1 cellular context compared by ENCODE assay signal in genomic region chr15:59657635-59658125, GRCh38.
TF ChIP-seq lines count a peak whose summit lies in the region.

No MANE protein-coding gene starts in this region.

TF ChIP-seq in K562, 482 proteins besides CTCF, POLR2A, EP300 and RAD21 (continued from another document):
- TF ChIP-seq, protein P1, sequence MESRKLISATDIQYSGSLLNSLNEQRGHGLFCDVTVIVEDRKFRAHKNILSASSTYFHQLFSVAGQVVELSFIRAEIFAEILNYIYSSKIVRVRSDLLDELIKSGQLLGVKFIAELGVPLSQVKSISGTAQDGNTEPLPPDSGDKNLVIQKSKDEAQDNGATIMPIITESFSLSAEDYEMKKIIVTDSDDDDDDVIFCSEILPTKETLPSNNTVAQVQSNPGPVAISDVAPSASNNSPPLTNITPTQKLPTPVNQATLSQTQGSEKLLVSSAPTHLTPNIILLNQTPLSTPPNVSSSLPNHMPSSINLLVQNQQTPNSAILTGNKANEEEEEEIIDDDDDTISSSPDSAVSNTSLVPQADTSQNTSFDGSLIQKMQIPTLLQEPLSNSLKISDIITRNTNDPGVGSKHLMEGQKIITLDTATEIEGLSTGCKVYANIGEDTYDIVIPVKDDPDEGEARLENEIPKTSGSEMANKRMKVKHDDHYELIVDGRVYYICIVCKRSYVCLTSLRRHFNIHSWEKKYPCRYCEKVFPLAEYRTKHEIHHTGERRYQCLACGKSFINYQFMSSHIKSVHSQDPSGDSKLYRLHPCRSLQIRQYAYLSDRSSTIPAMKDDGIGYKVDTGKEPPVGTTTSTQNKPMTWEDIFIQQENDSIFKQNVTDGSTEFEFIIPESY (CRISPR knock-in tag; IDR thresholded peaks at IDR 0.05): peak; percentile 90
- TF ChIP-seq BCOR (IDR thresholded peaks at IDR 0.05): peak; percentile 18; the same call in 1 of the 2 replicates
- no peak for TF ChIP-seq MTF1 (CRISPR knock-in tag; IDR thresholded peaks at IDR 0.05; ENCODE audit: borderline replicate concordance)
- peak; percentile 57 for TF ChIP-seq GABPA (tag; conservative IDR thresholded peaks at IDR 0.05; ENCODE audit: low read depth)
- peak; percentile 8; the same call in 1 of the 2 replicates for TF ChIP-seq POLR2AphosphoS2 (IDR thresholded peaks at IDR 0.05; ENCODE audit: low read length)
- TF ChIP-seq, protein P2, sequence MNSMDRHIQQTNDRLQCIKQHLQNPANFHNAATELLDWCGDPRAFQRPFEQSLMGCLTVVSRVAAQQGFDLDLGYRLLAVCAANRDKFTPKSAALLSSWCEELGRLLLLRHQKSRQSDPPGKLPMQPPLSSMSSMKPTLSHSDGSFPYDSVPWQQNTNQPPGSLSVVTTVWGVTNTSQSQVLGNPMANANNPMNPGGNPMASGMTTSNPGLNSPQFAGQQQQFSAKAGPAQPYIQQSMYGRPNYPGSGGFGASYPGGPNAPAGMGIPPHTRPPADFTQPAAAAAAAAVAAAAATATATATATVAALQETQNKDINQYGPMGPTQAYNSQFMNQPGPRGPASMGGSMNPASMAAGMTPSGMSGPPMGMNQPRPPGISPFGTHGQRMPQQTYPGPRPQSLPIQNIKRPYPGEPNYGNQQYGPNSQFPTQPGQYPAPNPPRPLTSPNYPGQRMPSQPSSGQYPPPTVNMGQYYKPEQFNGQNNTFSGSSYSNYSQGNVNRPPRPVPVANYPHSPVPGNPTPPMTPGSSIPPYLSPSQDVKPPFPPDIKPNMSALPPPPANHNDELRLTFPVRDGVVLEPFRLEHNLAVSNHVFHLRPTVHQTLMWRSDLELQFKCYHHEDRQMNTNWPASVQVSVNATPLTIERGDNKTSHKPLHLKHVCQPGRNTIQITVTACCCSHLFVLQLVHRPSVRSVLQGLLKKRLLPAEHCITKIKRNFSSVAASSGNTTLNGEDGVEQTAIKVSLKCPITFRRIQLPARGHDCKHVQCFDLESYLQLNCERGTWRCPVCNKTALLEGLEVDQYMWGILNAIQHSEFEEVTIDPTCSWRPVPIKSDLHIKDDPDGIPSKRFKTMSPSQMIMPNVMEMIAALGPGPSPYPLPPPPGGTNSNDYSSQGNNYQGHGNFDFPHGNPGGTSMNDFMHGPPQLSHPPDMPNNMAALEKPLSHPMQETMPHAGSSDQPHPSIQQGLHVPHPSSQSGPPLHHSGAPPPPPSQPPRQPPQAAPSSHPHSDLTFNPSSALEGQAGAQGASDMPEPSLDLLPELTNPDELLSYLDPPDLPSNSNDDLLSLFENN (IDR thresholded peaks at IDR 0.05; ENCODE audit: low read depth in 2 of 2, low read length in 2 of 2): 0 out of 4 replicates have a peak, but pooled peaks of 1 of the 2 experiments have one; percentile 7
- TF ChIP-seq HNRNPLL (IDR thresholded peaks at IDR 0.05; ENCODE audit: low read depth, low read length, poor library complexity, severe bottlenecking): peak; percentile 9
- TF ChIP-seq SUPT5H (IDR thresholded peaks at IDR 0.05): 0 out of 2 replicates have a peak, but pooled peaks have one; percentile 20
- no peak for TF ChIP-seq ZNF274 (IDR thresholded peaks at IDR 0.05; ENCODE audit: borderline replicate concordance, low read depth, low read length)
- TF ChIP-seq, protein P3, sequence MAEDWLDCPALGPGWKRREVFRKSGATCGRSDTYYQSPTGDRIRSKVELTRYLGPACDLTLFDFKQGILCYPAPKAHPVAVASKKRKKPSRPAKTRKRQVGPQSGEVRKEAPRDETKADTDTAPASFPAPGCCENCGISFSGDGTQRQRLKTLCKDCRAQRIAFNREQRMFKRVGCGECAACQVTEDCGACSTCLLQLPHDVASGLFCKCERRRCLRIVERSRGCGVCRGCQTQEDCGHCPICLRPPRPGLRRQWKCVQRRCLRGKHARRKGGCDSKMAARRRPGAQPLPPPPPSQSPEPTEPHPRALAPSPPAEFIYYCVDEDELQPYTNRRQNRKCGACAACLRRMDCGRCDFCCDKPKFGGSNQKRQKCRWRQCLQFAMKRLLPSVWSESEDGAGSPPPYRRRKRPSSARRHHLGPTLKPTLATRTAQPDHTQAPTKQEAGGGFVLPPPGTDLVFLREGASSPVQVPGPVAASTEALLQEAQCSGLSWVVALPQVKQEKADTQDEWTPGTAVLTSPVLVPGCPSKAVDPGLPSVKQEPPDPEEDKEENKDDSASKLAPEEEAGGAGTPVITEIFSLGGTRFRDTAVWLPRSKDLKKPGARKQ (CRISPR knock-in tag; IDR thresholded peaks at IDR 0.05): peak; percentile 87; the same call in 1 of the 2 replicates
- TF ChIP-seq CC2D1A (IDR thresholded peaks at IDR 0.05): peak; percentile 20; the same call in 1 of the 2 replicates
- TF ChIP-seq ZNF316 (IDR thresholded peaks at IDR 0.05): no peak
- 0 out of 4 replicates have a peak, but pooled peaks of 1 of the 2 experiments have one; percentile 8 for TF ChIP-seq NRF1 (conservative IDR thresholded peaks at IDR 0.05 in 1 of 2, IDR thresholded peaks at IDR 0.05 in 1 of 2)
- no peak for TF ChIP-seq ATF1 (CRISPR knock-in tag; IDR thresholded peaks at IDR 0.05)
- TF ChIP-seq ATF1 (tag; IDR thresholded peaks at IDR 0.05): peak; percentile 14
- no peak for TF ChIP-seq NR2C2 (CRISPR knock-in tag; IDR thresholded peaks at IDR 0.05)
- TF ChIP-seq NR2C2 (tag; IDR thresholded peaks at IDR 0.05): peak; percentile 90
- TF ChIP-seq HIVEP1 (CRISPR knock-in tag; IDR thresholded peaks at IDR 0.05): no peak
- 0 out of 2 replicates have a peak, but pooled peaks have one; percentile 33 for TF ChIP-seq TRIM28 (IDR thresholded peaks at IDR 0.05)
- TF ChIP-seq, protein P4, sequence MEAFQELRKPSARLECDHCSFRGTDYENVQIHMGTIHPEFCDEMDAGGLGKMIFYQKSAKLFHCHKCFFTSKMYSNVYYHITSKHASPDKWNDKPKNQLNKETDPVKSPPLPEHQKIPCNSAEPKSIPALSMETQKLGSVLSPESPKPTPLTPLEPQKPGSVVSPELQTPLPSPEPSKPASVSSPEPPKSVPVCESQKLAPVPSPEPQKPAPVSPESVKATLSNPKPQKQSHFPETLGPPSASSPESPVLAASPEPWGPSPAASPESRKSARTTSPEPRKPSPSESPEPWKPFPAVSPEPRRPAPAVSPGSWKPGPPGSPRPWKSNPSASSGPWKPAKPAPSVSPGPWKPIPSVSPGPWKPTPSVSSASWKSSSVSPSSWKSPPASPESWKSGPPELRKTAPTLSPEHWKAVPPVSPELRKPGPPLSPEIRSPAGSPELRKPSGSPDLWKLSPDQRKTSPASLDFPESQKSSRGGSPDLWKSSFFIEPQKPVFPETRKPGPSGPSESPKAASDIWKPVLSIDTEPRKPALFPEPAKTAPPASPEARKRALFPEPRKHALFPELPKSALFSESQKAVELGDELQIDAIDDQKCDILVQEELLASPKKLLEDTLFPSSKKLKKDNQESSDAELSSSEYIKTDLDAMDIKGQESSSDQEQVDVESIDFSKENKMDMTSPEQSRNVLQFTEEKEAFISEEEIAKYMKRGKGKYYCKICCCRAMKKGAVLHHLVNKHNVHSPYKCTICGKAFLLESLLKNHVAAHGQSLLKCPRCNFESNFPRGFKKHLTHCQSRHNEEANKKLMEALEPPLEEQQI (IDR thresholded peaks at IDR 0.05): peak; percentile 21; the same call in 1 of the 2 replicates
- peak; percentile 2 for TF ChIP-seq RBM25 (IDR thresholded peaks at IDR 0.05; ENCODE audit: low read depth, low read length, severe bottlenecking)
- 0 out of 2 replicates have a peak, but pooled peaks have one; percentile 17 for TF ChIP-seq FOXM1 (IDR thresholded peaks at IDR 0.05; ENCODE audit: low read depth)
- TF ChIP-seq FOXM1 (CRISPR knock-in tag; IDR thresholded peaks at IDR 0.05; ENCODE audit: low read depth): no peak
